23 cellular contexts compared by ENCODE assay signal in genomic region chr5:2471152-2471879, GRCh38.
DNase-seq lines count a peak whose midpoint lies in the region; ATAC-seq and TF ChIP-seq lines count a peak whose summit lies in the region.
"Had no signal": no experiment of that assay in that cellular context is flagged by ENCODE, and none has a peak within 500 bp of the region (broad histone marks: within the 10 kb centered on the region; RNA-seq: fewer than 3 reads in every experiment).

No MANE protein-coding gene starts in this region.

- H3K36me3 Mint-ChIP-seq in mesothelial cell of epicardium = no peaks in the 10 kb centered on the region
- H3K36me3 Mint-ChIP-seq: CD14-positive monocyte; CD4-positive, alpha-beta memory T cell; CD4-positive, CD25-positive, alpha-beta regulatory T cell; CD8-positive, alpha-beta memory T cell had no signal

- H3K9me3 Mint-ChIP-seq in mesothelial cell of epicardium = peaks cover 3% of the 10 kb centered on the region

- DNase-seq in islet precursor cell (peak; percentile 24), mesothelial cell of epicardium (ENCODE audit: low spot score in 2 of 2, unreplicated experiment in 2 of 2) (no peak), posterior vena cava (ENCODE audit: low spot score) (peak; percentile 50)
- DNase-seq: 8988T; ACHN; BE2C; C1 segment of cervical spinal cord; CD4-positive, alpha-beta memory T cell; CD4-positive, CD25-positive, alpha-beta regulatory T cell; CD8-positive, alpha-beta memory T cell; COR-L47; DMS 273 treated with DMSO at 0.1 percent for 48 hours; DMS153; DMS53; DMS79; DND-41; EL; GDM1 had no signal

- H3K4me3 Mint-ChIP-seq in mesothelial cell of epicardium = no peak overlapping the region
- H3K4me3 Mint-ChIP-seq: CD14-positive monocyte; CD4-positive, alpha-beta memory T cell; CD4-positive, CD25-positive, alpha-beta regulatory T cell; CD8-positive, alpha-beta memory T cell had no signal

- intact Hi-C loops in posterior vena cava (cut with DNase I) = no loop called here

- H3K4me1 Mint-ChIP-seq in mesothelial cell of epicardium = peaks cover 53% of the 10 kb centered on the region
- H3K4me1 Mint-ChIP-seq: CD14-positive monocyte; CD4-positive, alpha-beta memory T cell; CD4-positive, CD25-positive, alpha-beta regulatory T cell; CD8-positive, alpha-beta memory T cell had no signal

- H3K27me3 Mint-ChIP-seq in mesothelial cell of epicardium (ENCODE audit: low read depth) = peaks cover 22% of the 10 kb centered on the region
- H3K27me3 Mint-ChIP-seq: CD4-positive, alpha-beta memory T cell; CD4-positive, CD25-positive, alpha-beta regulatory T cell had no signal

- ATAC-seq in HG03097 (IDR thresholded peaks at IDR 0.05; ENCODE audit: low FRiP score, unreplicated experiment) = no peak
- ATAC-seq in GM18858 (IDR thresholded peaks at IDR 0.05; ENCODE audit: unreplicated experiment) = no peak
- ATAC-seq in GM21528 (IDR thresholded peaks at IDR 0.05; ENCODE audit: low FRiP score, unreplicated experiment) = no peak
- ATAC-seq: GM12878 had no signal

- TF ChIP-seq CTCF in mesothelial cell of epicardium (IDR thresholded peaks at IDR 0.05; ENCODE audit: unreplicated experiment) = no peak

- peak overlapping the region; percentile 80 for H3K27ac Mint-ChIP-seq in mesothelial cell of epicardium
- H3K27ac Mint-ChIP-seq: CD4-positive, alpha-beta memory T cell; CD4-positive, CD25-positive, alpha-beta regulatory T cell; CD8-positive, alpha-beta memory T cell had no signal

Comparison
In these comparisons a context has a peak if more than half of its experiments do, and no peak if none do; other contexts are left out.
1. DNase-seq: peak in islet precursor cell (single experiment) and posterior vena cava (single experiment); none in mesothelial cell of epicardium (0 of 2).